ENCODE assay signal across 22 cellular contexts in genomic region chr6:157865249-157865648, GRCh38.
"Had no signal": no experiment of that assay in that cellular context is flagged by ENCODE, and none has a peak within 500 bp of the region (broad histone marks: within the 10 kb centered on the region; RNA-seq: fewer than 3 reads in every experiment).

No MANE protein-coding gene starts in this region.

- H3K4me3 ChIP-seq: heart right ventricle, stomach, transverse colon, vagina had no signal

- H3K4me3 Mint-ChIP-seq: activated CD4-positive, alpha-beta T cell treated with anti-CD3 and anti-CD28 coated beads, Interleukin-2, amount 10 ng/mL, durations not matched to agents 7 days and 5 days; activated T-cell treated with anti-CD3 and anti-CD28 coated beads, Interleukin-2, amount 50 U/mL, for 24 hours; brain; dendritic cell treated with granulocyte-macrophage colony-stimulating factor and Interleukin-4, amounts not matched to agents 40 ng/mL and 50 ng/mL, for 4 days; memory B cell; nephron; stimulated activated memory B cell treated with anti-CD40 and anti-IgM and Interleukin-4, amounts not matched to agents 10 μg/mL and 1 μg/mL and 100 μg/mL, for 72 hours had no signal

- DNase-seq: activated CD4-positive, alpha-beta T cell treated with anti-CD3 and anti-CD28 coated beads, Interleukin-2, amount 10 ng/mL, durations not matched to agents 7 days and 5 days; activated CD8-positive, alpha-beta memory T cell treated with anti-CD3 and anti-CD28 coated beads for 24 hours; activated CD8-positive, alpha-beta memory T cell treated with anti-CD3 and anti-CD28 coated beads, Interleukin-2, amount 50 U/mL, for 4 hours; activated naive CD4-positive, alpha-beta T cell treated with Interleukin-2 at 50 U/mL for 16 hours; activated T-cell treated with anti-CD3 and anti-CD28 coated beads, Interleukin-2, amount 50 U/mL, for 24 hours; caudate nucleus; effector CD4-positive, alpha-beta T cell; heart right ventricle; islet precursor cell; left cardiac atrium; small intestine; stimulated activated CD4-positive, alpha-beta T cell treated with anti-CD3 and anti-CD28 coated beads, Interleukin-2, amount 100 ng/mL, for 24 hours; stomach; transverse colon had no signal

- H3K9me3 Mint-ChIP-seq: activated CD4-positive, alpha-beta T cell treated with anti-CD3 and anti-CD28 coated beads, Interleukin-2, amount 10 ng/mL, durations not matched to agents 7 days and 5 days; brain; dendritic cell treated with granulocyte-macrophage colony-stimulating factor and Interleukin-4, amounts not matched to agents 40 ng/mL and 50 ng/mL, for 4 days; memory B cell; nephron; stimulated activated memory B cell treated with anti-CD40 and anti-IgM and Interleukin-4, amounts not matched to agents 10 μg/mL and 1 μg/mL and 100 μg/mL, for 72 hours had no signal

- ATAC-seq: activated CD4-positive, CD25-positive, alpha-beta regulatory T cell treated with anti-CD3 and anti-CD28 coated beads, Interleukin-2, amount 50 U/mL, for 24 hours; heart right ventricle; left cardiac atrium; sciatic nerve; stimulated activated memory B cell treated with anti-CD40 and anti-IgM and Interleukin-4, amounts not matched to agents 10 μg/mL and 1 μg/mL and 100 μg/mL, for 72 hours had no signal

- H3K27me3 Mint-ChIP-seq: activated T-cell treated with anti-CD3 and anti-CD28 coated beads, Interleukin-2, amount 50 U/mL, for 24 hours; brain; dendritic cell treated with granulocyte-macrophage colony-stimulating factor and Interleukin-4, amounts not matched to agents 40 ng/mL and 50 ng/mL, for 4 days; memory B cell; stimulated activated memory B cell treated with anti-CD40 and anti-IgM and Interleukin-4, amounts not matched to agents 10 μg/mL and 1 μg/mL and 100 μg/mL, for 72 hours had no signal

- H3K27ac Mint-ChIP-seq: activated CD4-positive, alpha-beta T cell treated with anti-CD3 and anti-CD28 coated beads, Interleukin-2, amount 10 ng/mL, durations not matched to agents 7 days and 5 days; activated T-cell treated with anti-CD3 and anti-CD28 coated beads, Interleukin-2, amount 50 U/mL, for 24 hours; brain; dendritic cell treated with granulocyte-macrophage colony-stimulating factor and Interleukin-4, amounts not matched to agents 40 ng/mL and 50 ng/mL, for 4 days; memory B cell; nephron; stimulated activated memory B cell treated with anti-CD40 and anti-IgM and Interleukin-4, amounts not matched to agents 10 μg/mL and 1 μg/mL and 100 μg/mL, for 72 hours had no signal
